25 cellular contexts compared by ENCODE assay signal in genomic region chr16:4994719-4995434, GRCh38. TPM values are rescaled to one million over a fixed set of nuclear protein-coding genes. Genes with fewer than 3 reads are reported as not detected.
DNase-seq lines count a peak whose midpoint lies in the region; ATAC-seq and TF ChIP-seq lines count a peak whose summit lies in the region.
"Had no signal": no experiment of that assay in that cellular context is flagged by ENCODE, and none has a peak within 500 bp of the region (broad histone marks: within the 10 kb centered on the region; RNA-seq: fewer than 3 reads in every experiment).

No MANE protein-coding gene starts in this region.

- H2AFZ ChIP-seq in neural progenitor cell (replicated peaks): peak overlapping the region; percentile 73
- H2AFZ ChIP-seq: parathyroid adenoma had no signal

- H3K9me3 Mint-ChIP-seq in endodermal cell: no peaks in the 10 kb centered on the region
- no peaks in the 10 kb centered on the region for H3K9me3 Mint-ChIP-seq in neural progenitor cell
- H3K9me3 Mint-ChIP-seq: T-helper 1 cell treated with Interleukin-12 subunit alpha and Interleukin-12 subunit beta and Interleukin-4 antibody, amounts not matched to agents 30 μg/mL and 1 μg/mL, for 36 hours had no signal

- H3K4me3 ChIP-seq in endodermal cell (ENCODE audit: low read length) (no peak overlapping the region), neural progenitor cell (no peak overlapping the region), tibial nerve (no peak overlapping the region)
- H3K4me3 ChIP-seq: gastrocnemius medialis, sigmoid colon, SJSA1, suprapubic skin had no signal

- H3K27me3 Mint-ChIP-seq in endodermal cell (ENCODE audit: insufficient read depth) (peaks cover 13% of the 10 kb centered on the region), neural progenitor cell (ENCODE audit: insufficient read depth, low read depth) (no peaks in the 10 kb centered on the region)

- no peaks in the 10 kb centered on the region for H4K20me1 ChIP-seq in neural progenitor cell (ENCODE audit: low read depth)

- H3K27ac Mint-ChIP-seq in endodermal cell (no peak overlapping the region), neural progenitor cell (no peak overlapping the region)
- H3K27ac Mint-ChIP-seq: activated CD8-positive, alpha-beta memory T cell treated with anti-CD3 and anti-CD28 coated beads, Interleukin-2, amount 10 ng/mL, durations not matched to agents 7 days and 5 days; T-helper 1 cell treated with Interleukin-12 subunit alpha and Interleukin-12 subunit beta and Interleukin-4 antibody, amounts not matched to agents 30 μg/mL and 1 μg/mL, for 36 hours had no signal

- no peaks in the 10 kb centered on the region for H3K4me1 Mint-ChIP-seq in endodermal cell
- peaks cover 9% of the 10 kb centered on the region for H3K4me1 Mint-ChIP-seq in neural progenitor cell
- H3K4me1 Mint-ChIP-seq: activated CD8-positive, alpha-beta memory T cell treated with anti-CD3 and anti-CD28 coated beads, Interleukin-2, amount 10 ng/mL, durations not matched to agents 7 days and 5 days had no signal

- H3K36me3 ChIP-seq in endodermal cell (ENCODE audit: control insufficient read depth, insufficient read depth, low read length): no peaks in the 10 kb centered on the region
- H3K36me3 ChIP-seq in neural progenitor cell: no peaks in the 10 kb centered on the region
- H3K36me3 ChIP-seq in tibial nerve: peaks cover 0 to 5% (median 0%) of the 10 kb centered on the region in 3 donors
- H3K36me3 ChIP-seq: gastrocnemius medialis, sigmoid colon, SJSA1, suprapubic skin had no signal

- peak overlapping the region; percentile 32 for H3K27ac ChIP-seq in endodermal cell (ENCODE audit: low read depth, low read length)
- no peak overlapping the region for H3K27ac ChIP-seq in neural progenitor cell
- peak overlapping the region; percentile 17 to 86 (median 76) for H3K27ac ChIP-seq in tibial nerve
- H3K27ac ChIP-seq: gastrocnemius medialis, parathyroid adenoma, sigmoid colon, SJSA1, suprapubic skin had no signal

- no peak overlapping the region for H3K4me2 ChIP-seq in neural progenitor cell

- no peaks in the 10 kb centered on the region for H3K36me3 Mint-ChIP-seq in endodermal cell (ENCODE audit: low read depth)
- H3K36me3 Mint-ChIP-seq in neural progenitor cell: no peaks in the 10 kb centered on the region
- H3K36me3 Mint-ChIP-seq: activated CD8-positive, alpha-beta memory T cell treated with anti-CD3 and anti-CD28 coated beads, Interleukin-2, amount 10 ng/mL, durations not matched to agents 7 days and 5 days had no signal

- no peak for TF ChIP-seq CTCF in endodermal cell (conservative IDR thresholded peaks at IDR 0.05)
- TF ChIP-seq CTCF in neural progenitor cell (IDR thresholded peaks at IDR 0.05): no peak
- no peak for TF ChIP-seq CTCF in tibial nerve (IDR thresholded peaks at IDR 0.05)

- peak; percentile 65 for DNase-seq in NCI-H69 (lab: John Stamatoyannopoulos, UW)
- no peak for DNase-seq in endodermal cell
- no peak for DNase-seq in neural progenitor cell (ENCODE audit: low spot score)
- DNase-seq in tibial nerve (ENCODE audit: low spot score in 2 of 2): no peak
- no peak for DNase-seq in NAMALWA (ENCODE audit: low spot score)
- DNase-seq in SW480 (ENCODE audit: low spot score): no peak
- DNase-seq: activated CD4-positive, alpha-beta T cell treated with anti-CD3 and anti-CD28 coated beads for 4 hours; activated CD8-positive, alpha-beta memory T cell treated with anti-CD3 and anti-CD28 coated beads, Interleukin-2, amount 10 ng/mL, durations not matched to agents 7 days and 5 days; activated naive CD4-positive, alpha-beta T cell treated with anti-CD3 and anti-CD28 coated beads, Interleukin-2, amount 50 U/mL, for 16 hours; DND-41; effector memory CD4-positive, alpha-beta T cell; gastrocnemius medialis; GOT3; NCI-H1092; NCI-H2081; NCI-H510A; sigmoid colon had no signal

- no peaks in the 10 kb centered on the region for H3K9me3 ChIP-seq in endodermal cell (ENCODE audit: control insufficient read depth, low read length)
- H3K9me3 ChIP-seq in neural progenitor cell (ENCODE audit: low read depth): no peaks in the 10 kb centered on the region
- H3K9me3 ChIP-seq in tibial nerve: no peaks in the 10 kb centered on the region
- H3K9me3 ChIP-seq: gastrocnemius medialis, sigmoid colon, SJSA1, suprapubic skin had no signal

- no peak overlapping the region for H3K4me3 Mint-ChIP-seq in endodermal cell
- H3K4me3 Mint-ChIP-seq in neural progenitor cell: no peak overlapping the region
- H3K4me3 Mint-ChIP-seq: activated CD8-positive, alpha-beta memory T cell treated with anti-CD3 and anti-CD28 coated beads, Interleukin-2, amount 10 ng/mL, durations not matched to agents 7 days and 5 days; T-helper 1 cell treated with Interleukin-12 subunit alpha and Interleukin-12 subunit beta and Interleukin-4 antibody, amounts not matched to agents 30 μg/mL and 1 μg/mL, for 36 hours had no signal

- H3K9ac ChIP-seq in endodermal cell (ENCODE audit: extremely low read depth, low read length, poor library complexity, severe bottlenecking) (no peak overlapping the region), neural progenitor cell (no peak overlapping the region)
- H3K9ac ChIP-seq: parathyroid adenoma had no signal

- peaks cover 9% of the 10 kb centered on the region for H3F3A ChIP-seq in neural progenitor cell (ENCODE audit: low read depth)

- TF ChIP-seq POLR2A in tibial nerve (IDR thresholded peaks at IDR 0.05): no peak

- H3K4me1 ChIP-seq in endodermal cell (ENCODE audit: control insufficient read depth, insufficient read depth, low read length): no peaks in the 10 kb centered on the region
- peaks cover 9% of the 10 kb centered on the region for H3K4me1 ChIP-seq in neural progenitor cell
- H3K4me1 ChIP-seq in tibial nerve: no peaks in the 10 kb centered on the region
- H3K4me1 ChIP-seq: gastrocnemius medialis, parathyroid adenoma, sigmoid colon, SJSA1, suprapubic skin had no signal

- no peak for ATAC-seq in GM21367 (IDR thresholded peaks at IDR 0.05; ENCODE audit: unreplicated experiment)
- ATAC-seq: activated CD8-positive, alpha-beta memory T cell treated with anti-CD3 and anti-CD28 coated beads, Interleukin-2, amount 10 ng/mL, durations not matched to agents 7 days and 5 days; esophagus mucosa; gastrocnemius medialis had no signal

- peak; percentile 48 to 92 for TF ChIP-seq EP300 in tibial nerve (IDR thresholded peaks at IDR 0.05)

- 80 to 81% methylated on average over 15 to 17 of the region's 18 CpGs for WGBS in endodermal cell (ENCODE audit: insufficient coverage in 1 of 2, insufficient read length in 1 of 2), 2 experiments
- WGBS in tibial nerve, 2 donors: 55 to 58% methylated on average over 17 of the region's 18 CpGs

- H3K79me2 ChIP-seq in neural progenitor cell (ENCODE audit: low read depth): no peaks in the 10 kb centered on the region
- H3K79me2 ChIP-seq: parathyroid adenoma had no signal

- peaks cover 7% of the 10 kb centered on the region for H3K27me3 ChIP-seq in endodermal cell (ENCODE audit: control insufficient read depth, insufficient read depth, low read length, poor library complexity, severe bottlenecking)
- no peaks in the 10 kb centered on the region for H3K27me3 ChIP-seq in neural progenitor cell
- H3K27me3 ChIP-seq in tibial nerve: peaks cover 0 to 6% of the 10 kb centered on the region in 2 donors
- H3K27me3 ChIP-seq: gastrocnemius medialis had no signal

RNA-seq across cellular contexts. Expression of gene SEC14L5, which starts 36.7 kb away (rescaled TPM):
- under 1 TPM; 0.22 to 0.33 TPM for total RNA-seq in endodermal cell
- 0.89 TPM for polyA plus RNA-seq in endodermal cell (2013, experiment 1 of 2)
- polyA plus RNA-seq in endodermal cell (2013, experiment 2 of 2): 0.37 TPM
- total RNA-seq in neural progenitor cell (ENCODE audit: low replicate concordance): 0.41 and 0.65 TPM in 2 replicates
- 10 to 100 TPM; 12.0 to 29.0 (median 13.6) TPM for total RNA-seq in tibial nerve
- total RNA-seq: activated CD8-positive, alpha-beta memory T cell treated with anti-CD3 and anti-CD28 coated beads, Interleukin-2, amount 10 ng/mL, durations not matched to agents 7 days and 5 days; chondrocyte; kidney epithelial cell; SJSA1 had no signal

RNA-seq across cellular contexts. Expression of gene NAGPA, which starts 38.9 kb away (rescaled TPM):
- total RNA-seq in endodermal cell (10 to 100 TPM; 12.7 to 14.0 TPM), neural progenitor cell (ENCODE audit: low replicate concordance) (3.3 and 19.9 TPM in 2 replicates), tibial nerve (100 to 1,000 TPM in 1 of 4 donors, 10 to 100 TPM in 3; 37.5 to 104 (median 43.8) TPM)
- polyA plus RNA-seq in endodermal cell (2013, experiment 1 of 2): 6.8 TPM
- polyA plus RNA-seq in endodermal cell (2013, experiment 2 of 2): 6.3 TPM

RNA-seq across cellular contexts. Expression of gene PPL, which starts 57.9 kb away (rescaled TPM):
- 10 to 100 TPM; 37.8 to 48.5 TPM for total RNA-seq in endodermal cell
- polyA plus RNA-seq in endodermal cell (2013, experiment 1 of 2): 4.7 TPM
- polyA plus RNA-seq in endodermal cell (2013, experiment 2 of 2): 3.6 TPM
- total RNA-seq in neural progenitor cell (ENCODE audit: low replicate concordance): 1.0 and 2.8 TPM in 2 replicates
- 100 to 1,000 TPM in 3 of 4 donors, 10 to 100 TPM in 1; 52.2 to 246 (median 200) TPM for total RNA-seq in tibial nerve

Comparison
In these comparisons a context has a peak if more than half of its experiments do, and no peak if none do; other contexts are left out.
1. RNA of gene PPL, which starts 57.9 kb away (total RNA-seq): 52.2 to 246 TPM in tibial nerve and 37.8 to 48.5 TPM in endodermal cell; 1.0 to 2.8 TPM in neural progenitor cell; every median in the first group is over 10 times any median in the second.